In the genomic region with DNA sequence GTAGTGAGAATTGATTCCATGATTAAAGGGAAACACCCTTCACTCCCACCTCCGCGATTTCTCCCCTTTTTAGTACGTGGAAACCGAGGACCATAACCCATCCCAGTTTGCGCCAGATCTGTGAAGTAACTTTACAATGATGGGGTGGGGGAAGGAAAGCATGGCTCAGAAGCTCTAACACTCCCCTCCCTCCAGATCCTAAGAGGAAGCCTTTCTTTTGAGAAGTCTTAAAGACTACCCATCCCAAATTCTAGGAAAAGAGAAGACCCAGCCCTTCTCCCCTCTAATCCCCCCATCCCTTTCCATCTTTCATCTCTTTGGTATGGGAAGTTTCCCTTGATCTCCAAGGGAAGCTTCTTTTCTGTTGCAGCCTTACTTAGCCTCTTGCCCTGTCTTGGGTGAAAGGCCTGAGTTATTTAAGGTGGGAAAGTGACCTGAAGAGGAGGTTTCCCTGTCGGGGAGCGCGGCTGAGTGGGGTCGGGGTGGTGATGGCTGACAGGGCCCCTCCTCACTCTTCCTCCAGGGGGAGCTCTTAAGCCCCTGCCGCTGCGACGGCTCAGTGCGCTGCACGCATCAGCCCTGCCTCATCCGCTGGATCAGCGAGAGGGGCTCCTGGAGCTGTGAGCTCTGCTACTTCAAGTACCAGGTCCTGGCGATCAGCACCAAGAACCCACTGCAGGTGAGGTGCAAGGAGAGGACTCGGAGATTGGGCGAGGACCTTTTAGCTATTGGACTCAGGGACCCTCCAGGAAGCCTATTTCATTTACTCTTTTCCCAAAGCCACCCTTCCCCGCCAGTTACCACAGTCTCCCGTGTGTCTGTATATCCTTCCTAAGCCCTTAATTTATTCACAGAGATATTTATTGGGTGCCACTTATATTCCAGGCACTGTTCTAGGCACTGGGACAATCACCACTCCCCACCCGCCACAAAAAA, we compare ENCODE assay signal across 1 cellular context.
A peak's percentile ranks its signal among the peaks of the same experiment; 100 is the strongest.
TF ChIP-seq lines count a peak whose summit lies in the region.

No MANE protein-coding gene starts in this region.

TF ChIP-seq in HepG2, 621 proteins besides CTCF, POLR2A, EP300 and RAD21 (continued from another document and continues in another):
- TF ChIP-seq ZNF605 (CRISPR knock-in tag; IDR thresholded peaks at IDR 0.05) (peak; percentile 17; the same call in 1 of the 2 replicates), FOXP1 (IDR thresholded peaks at IDR 0.05) (no peak), FOXP1 (CRISPR knock-in tag; IDR thresholded peaks at IDR 0.05) (no peak), DR1 (CRISPR knock-in tag; IDR thresholded peaks at IDR 0.05) (no peak), CHD4 (IDR thresholded peaks at IDR 0.05; ENCODE audit: borderline replicate concordance, low read length) (no peak), ZNF230 (CRISPR knock-in tag; IDR thresholded peaks at IDR 0.05) (no peak), NPAS2 (CRISPR knock-in tag; IDR thresholded peaks at IDR 0.05; ENCODE audit: borderline replicate concordance) (no peak), ISX (CRISPR knock-in tag; conservative IDR thresholded peaks at IDR 0.05) (no peak), SYNCRIP (IDR thresholded peaks at IDR 0.05; ENCODE audit: insufficient read depth, low read depth, low read length) (no peak), TOE1 (CRISPR knock-in tag; IDR thresholded peaks at IDR 0.05) (no peak), ZGPAT (CRISPR knock-in tag; IDR thresholded peaks at IDR 0.05) (no peak), ZBTB8A (CRISPR knock-in tag; IDR thresholded peaks at IDR 0.05; ENCODE audit: borderline replicate concordance, low read depth) (no peak), SNAI1 (CRISPR knock-in tag; IDR thresholded peaks at IDR 0.05; ENCODE audit: borderline replicate concordance) (no peak), ZNF710 (CRISPR knock-in tag; IDR thresholded peaks at IDR 0.05; ENCODE audit: borderline replicate concordance) (no peak), IRX3 (CRISPR knock-in tag; IDR thresholded peaks at IDR 0.05; ENCODE audit: borderline replicate concordance, low read depth) (no peak), ZNF614 (CRISPR knock-in tag; IDR thresholded peaks at IDR 0.05; ENCODE audit: borderline replicate concordance) (no peak), CAMTA2 (CRISPR knock-in tag; IDR thresholded peaks at IDR 0.05; ENCODE audit: borderline replicate concordance) (no peak), ZNF569 (CRISPR knock-in tag; IDR thresholded peaks at IDR 0.05; ENCODE audit: borderline replicate concordance) (no peak), ZNF773 (CRISPR knock-in tag; IDR thresholded peaks at IDR 0.05; ENCODE audit: borderline replicate concordance) (no peak), KLF6 (CRISPR knock-in tag; IDR thresholded peaks at IDR 0.05) (no peak), ZNF652 (CRISPR knock-in tag; IDR thresholded peaks at IDR 0.05; ENCODE audit: borderline replicate concordance, low read depth) (no peak), GATA4 (IDR thresholded peaks at IDR 0.05; ENCODE audit: borderline replicate concordance, low read depth) (no peak), HCFC1 (IDR thresholded peaks at IDR 0.05; ENCODE audit: low read depth, low read length) (no peak), ZNF674 (CRISPR knock-in tag; IDR thresholded peaks at IDR 0.05; ENCODE audit: low read depth) (no peak), ZNF3 (CRISPR knock-in tag; IDR thresholded peaks at IDR 0.05) (no peak), POLR2AphosphoS5 (IDR thresholded peaks at IDR 0.05; ENCODE audit: low read depth, low read length) (no peak), ZNF703 (CRISPR knock-in tag; IDR thresholded peaks at IDR 0.05; ENCODE audit: borderline replicate concordance) (no peak), NBN (conservative IDR thresholded peaks at IDR 0.05) (no peak), ZNF788 (CRISPR knock-in tag; IDR thresholded peaks at IDR 0.05; ENCODE audit: borderline replicate concordance) (no peak; the same call in 1 of the 2 replicates), HHEX (CRISPR knock-in tag; IDR thresholded peaks at IDR 0.05) (no peak), CEBPB (IDR thresholded peaks at IDR 0.05; ENCODE audit: borderline replicate concordance, low read depth, low read length) (no peak), ZMYM4 (CRISPR knock-in tag; IDR thresholded peaks at IDR 0.05) (0 out of 2 replicates have a peak, but pooled peaks have one; percentile 45), CHCHD3 (CRISPR knock-in tag; IDR thresholded peaks at IDR 0.05) (no peak)
- TF ChIP-seq, protein P1, sequence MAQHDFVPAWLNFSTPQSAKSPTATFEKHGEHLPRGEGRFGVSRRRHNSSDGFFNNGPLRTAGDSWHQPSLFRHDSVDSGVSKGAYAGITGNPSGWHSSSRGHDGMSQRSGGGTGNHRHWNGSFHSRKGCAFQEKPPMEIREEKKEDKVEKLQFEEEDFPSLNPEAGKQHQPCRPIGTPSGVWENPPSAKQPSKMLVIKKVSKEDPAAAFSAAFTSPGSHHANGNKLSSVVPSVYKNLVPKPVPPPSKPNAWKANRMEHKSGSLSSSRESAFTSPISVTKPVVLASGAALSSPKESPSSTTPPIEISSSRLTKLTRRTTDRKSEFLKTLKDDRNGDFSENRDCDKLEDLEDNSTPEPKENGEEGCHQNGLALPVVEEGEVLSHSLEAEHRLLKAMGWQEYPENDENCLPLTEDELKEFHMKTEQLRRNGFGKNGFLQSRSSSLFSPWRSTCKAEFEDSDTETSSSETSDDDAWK (CRISPR knock-in tag; IDR thresholded peaks at IDR 0.05) = no peak
- TF ChIP-seq, protein P2, sequence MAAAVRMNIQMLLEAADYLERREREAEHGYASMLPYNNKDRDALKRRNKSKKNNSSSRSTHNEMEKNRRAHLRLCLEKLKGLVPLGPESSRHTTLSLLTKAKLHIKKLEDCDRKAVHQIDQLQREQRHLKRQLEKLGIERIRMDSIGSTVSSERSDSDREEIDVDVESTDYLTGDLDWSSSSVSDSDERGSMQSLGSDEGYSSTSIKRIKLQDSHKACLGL (CRISPR knock-in tag; IDR thresholded peaks at IDR 0.05) = no peak
- TF ChIP-seq, protein P3, sequence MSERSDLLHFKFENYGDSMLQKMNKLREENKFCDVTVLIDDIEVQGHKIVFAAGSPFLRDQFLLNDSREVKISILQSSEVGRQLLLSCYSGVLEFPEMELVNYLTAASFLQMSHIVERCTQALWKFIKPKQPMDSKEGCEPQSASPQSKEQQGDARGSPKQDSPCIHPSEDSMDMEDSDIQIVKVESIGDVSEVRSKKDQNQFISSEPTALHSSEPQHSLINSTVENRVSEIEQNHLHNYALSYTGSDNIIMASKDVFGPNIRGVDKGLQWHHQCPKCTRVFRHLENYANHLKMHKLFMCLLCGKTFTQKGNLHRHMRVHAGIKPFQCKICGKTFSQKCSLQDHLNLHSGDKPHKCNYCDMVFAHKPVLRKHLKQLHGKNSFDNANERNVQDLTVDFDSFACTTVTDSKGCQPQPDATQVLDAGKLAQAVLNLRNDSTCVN (CRISPR knock-in tag; IDR thresholded peaks at IDR 0.05; ENCODE audit: borderline replicate concordance) = 0 out of 2 replicates have a peak, but pooled peaks have one; percentile 43
- TF ChIP-seq, protein P4, sequence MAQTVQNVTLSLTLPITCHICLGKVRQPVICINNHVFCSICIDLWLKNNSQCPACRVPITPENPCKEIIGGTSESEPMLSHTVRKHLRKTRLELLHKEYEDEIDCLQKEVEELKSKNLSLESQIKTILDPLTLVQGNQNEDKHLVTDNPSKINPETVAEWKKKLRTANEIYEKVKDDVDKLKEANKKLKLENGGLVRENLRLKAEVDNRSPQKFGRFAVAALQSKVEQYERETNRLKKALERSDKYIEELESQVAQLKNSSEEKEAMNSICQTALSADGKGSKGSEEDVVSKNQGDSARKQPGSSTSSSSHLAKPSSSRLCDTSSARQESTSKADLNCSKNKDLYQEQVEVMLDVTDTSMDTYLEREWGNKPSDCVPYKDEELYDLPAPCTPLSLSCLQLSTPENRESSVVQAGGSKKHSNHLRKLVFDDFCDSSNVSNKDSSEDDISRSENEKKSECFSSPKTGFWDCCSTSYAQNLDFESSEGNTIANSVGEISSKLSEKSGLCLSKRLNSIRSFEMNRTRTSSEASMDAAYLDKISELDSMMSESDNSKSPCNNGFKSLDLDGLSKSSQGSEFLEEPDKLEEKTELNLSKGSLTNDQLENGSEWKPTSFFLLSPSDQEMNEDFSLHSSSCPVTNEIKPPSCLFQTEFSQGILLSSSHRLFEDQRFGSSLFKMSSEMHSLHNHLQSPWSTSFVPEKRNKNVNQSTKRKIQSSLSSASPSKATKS (CRISPR knock-in tag; IDR thresholded peaks at IDR 0.05) = no peak
- TF ChIP-seq, protein P5, sequence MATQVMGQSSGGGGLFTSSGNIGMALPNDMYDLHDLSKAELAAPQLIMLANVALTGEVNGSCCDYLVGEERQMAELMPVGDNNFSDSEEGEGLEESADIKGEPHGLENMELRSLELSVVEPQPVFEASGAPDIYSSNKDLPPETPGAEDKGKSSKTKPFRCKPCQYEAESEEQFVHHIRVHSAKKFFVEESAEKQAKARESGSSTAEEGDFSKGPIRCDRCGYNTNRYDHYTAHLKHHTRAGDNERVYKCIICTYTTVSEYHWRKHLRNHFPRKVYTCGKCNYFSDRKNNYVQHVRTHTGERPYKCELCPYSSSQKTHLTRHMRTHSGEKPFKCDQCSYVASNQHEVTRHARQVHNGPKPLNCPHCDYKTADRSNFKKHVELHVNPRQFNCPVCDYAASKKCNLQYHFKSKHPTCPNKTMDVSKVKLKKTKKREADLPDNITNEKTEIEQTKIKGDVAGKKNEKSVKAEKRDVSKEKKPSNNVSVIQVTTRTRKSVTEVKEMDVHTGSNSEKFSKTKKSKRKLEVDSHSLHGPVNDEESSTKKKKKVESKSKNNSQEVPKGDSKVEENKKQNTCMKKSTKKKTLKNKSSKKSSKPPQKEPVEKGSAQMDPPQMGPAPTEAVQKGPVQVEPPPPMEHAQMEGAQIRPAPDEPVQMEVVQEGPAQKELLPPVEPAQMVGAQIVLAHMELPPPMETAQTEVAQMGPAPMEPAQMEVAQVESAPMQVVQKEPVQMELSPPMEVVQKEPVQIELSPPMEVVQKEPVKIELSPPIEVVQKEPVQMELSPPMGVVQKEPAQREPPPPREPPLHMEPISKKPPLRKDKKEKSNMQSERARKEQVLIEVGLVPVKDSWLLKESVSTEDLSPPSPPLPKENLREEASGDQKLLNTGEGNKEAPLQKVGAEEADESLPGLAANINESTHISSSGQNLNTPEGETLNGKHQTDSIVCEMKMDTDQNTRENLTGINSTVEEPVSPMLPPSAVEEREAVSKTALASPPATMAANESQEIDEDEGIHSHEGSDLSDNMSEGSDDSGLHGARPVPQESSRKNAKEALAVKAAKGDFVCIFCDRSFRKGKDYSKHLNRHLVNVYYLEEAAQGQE (IDR thresholded peaks at IDR 0.05; ENCODE audit: borderline replicate concordance in 1 of 2, low read depth in 1 of 2, low read length in 2 of 2) = no peak
- TF ChIP-seq, protein P6, sequence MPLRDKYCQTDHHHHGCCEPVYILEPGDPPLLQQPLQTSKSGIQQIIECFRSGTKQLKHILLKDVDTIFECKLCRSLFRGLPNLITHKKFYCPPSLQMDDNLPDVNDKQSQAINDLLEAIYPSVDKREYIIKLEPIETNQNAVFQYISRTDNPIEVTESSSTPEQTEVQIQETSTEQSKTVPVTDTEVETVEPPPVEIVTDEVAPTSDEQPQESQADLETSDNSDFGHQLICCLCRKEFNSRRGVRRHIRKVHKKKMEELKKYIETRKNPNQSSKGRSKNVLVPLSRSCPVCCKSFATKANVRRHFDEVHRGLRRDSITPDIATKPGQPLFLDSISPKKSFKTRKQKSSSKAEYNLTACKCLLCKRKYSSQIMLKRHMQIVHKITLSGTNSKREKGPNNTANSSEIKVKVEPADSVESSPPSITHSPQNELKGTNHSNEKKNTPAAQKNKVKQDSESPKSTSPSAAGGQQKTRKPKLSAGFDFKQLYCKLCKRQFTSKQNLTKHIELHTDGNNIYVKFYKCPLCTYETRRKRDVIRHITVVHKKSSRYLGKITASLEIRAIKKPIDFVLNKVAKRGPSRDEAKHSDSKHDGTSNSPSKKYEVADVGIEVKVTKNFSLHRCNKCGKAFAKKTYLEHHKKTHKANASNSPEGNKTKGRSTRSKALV (CRISPR knock-in tag; IDR thresholded peaks at IDR 0.05) = 0 out of 2 replicates have a peak, but pooled peaks have one; percentile 8
- TF ChIP-seq, protein P7, sequence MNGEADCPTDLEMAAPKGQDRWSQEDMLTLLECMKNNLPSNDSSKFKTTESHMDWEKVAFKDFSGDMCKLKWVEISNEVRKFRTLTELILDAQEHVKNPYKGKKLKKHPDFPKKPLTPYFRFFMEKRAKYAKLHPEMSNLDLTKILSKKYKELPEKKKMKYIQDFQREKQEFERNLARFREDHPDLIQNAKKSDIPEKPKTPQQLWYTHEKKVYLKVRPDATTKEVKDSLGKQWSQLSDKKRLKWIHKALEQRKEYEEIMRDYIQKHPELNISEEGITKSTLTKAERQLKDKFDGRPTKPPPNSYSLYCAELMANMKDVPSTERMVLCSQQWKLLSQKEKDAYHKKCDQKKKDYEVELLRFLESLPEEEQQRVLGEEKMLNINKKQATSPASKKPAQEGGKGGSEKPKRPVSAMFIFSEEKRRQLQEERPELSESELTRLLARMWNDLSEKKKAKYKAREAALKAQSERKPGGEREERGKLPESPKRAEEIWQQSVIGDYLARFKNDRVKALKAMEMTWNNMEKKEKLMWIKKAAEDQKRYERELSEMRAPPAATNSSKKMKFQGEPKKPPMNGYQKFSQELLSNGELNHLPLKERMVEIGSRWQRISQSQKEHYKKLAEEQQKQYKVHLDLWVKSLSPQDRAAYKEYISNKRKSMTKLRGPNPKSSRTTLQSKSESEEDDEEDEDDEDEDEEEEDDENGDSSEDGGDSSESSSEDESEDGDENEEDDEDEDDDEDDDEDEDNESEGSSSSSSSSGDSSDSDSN (CRISPR knock-in tag; IDR thresholded peaks at IDR 0.05) = peak; percentile 50; the same call in 1 of the 2 replicates
